Comparison of ENCODE assay signal across 1 cellular context in the genomic region with DNA sequence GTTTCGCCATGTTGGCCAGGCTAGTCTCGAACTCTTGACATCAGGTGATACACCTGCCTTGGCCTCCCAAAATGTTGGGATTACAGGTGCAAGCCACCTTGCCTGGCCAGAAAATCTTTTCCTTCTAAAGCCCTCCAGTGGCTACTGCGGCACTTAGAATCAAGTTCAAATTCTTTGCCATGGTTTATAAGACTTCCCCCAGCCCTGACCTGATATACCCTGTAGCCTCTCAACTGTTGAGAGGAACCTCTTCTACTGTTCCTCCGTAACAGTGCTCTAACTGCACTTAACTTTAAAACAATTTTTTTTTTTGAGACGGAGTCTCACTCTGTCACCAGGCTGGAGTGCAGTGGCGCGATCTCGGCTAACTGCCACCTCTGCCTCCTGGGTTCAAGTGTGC.
A peak's percentile ranks its signal among the peaks of the same experiment; 100 is the strongest.
TF ChIP-seq lines count a peak whose summit lies in the region.

No MANE protein-coding gene starts in this region.

TF ChIP-seq in HepG2, 621 proteins besides CTCF, POLR2A, EP300 and RAD21 (continued from another document):
- TF ChIP-seq, protein P1, sequence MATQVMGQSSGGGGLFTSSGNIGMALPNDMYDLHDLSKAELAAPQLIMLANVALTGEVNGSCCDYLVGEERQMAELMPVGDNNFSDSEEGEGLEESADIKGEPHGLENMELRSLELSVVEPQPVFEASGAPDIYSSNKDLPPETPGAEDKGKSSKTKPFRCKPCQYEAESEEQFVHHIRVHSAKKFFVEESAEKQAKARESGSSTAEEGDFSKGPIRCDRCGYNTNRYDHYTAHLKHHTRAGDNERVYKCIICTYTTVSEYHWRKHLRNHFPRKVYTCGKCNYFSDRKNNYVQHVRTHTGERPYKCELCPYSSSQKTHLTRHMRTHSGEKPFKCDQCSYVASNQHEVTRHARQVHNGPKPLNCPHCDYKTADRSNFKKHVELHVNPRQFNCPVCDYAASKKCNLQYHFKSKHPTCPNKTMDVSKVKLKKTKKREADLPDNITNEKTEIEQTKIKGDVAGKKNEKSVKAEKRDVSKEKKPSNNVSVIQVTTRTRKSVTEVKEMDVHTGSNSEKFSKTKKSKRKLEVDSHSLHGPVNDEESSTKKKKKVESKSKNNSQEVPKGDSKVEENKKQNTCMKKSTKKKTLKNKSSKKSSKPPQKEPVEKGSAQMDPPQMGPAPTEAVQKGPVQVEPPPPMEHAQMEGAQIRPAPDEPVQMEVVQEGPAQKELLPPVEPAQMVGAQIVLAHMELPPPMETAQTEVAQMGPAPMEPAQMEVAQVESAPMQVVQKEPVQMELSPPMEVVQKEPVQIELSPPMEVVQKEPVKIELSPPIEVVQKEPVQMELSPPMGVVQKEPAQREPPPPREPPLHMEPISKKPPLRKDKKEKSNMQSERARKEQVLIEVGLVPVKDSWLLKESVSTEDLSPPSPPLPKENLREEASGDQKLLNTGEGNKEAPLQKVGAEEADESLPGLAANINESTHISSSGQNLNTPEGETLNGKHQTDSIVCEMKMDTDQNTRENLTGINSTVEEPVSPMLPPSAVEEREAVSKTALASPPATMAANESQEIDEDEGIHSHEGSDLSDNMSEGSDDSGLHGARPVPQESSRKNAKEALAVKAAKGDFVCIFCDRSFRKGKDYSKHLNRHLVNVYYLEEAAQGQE (IDR thresholded peaks at IDR 0.05; ENCODE audit: borderline replicate concordance in 1 of 2, low read depth in 1 of 2, low read length in 2 of 2), result no peak
- TF ChIP-seq MED13 (CRISPR knock-in tag; IDR thresholded peaks at IDR 0.05), result 0 out of 2 replicates have a peak, but pooled peaks have one; percentile 26
